ENCODE assay signal across 2 cellular contexts in genomic region chr1:158040323-158040722, GRCh38.
TF ChIP-seq lines count a peak whose summit lies in the region.

No MANE protein-coding gene starts in this region.

TF ChIP-seq in IMR-90, 13 proteins besides CTCF, POLR2A, EP300 and RAD21:
- TF ChIP-seq MAFK (IDR thresholded peaks at IDR 0.05; ENCODE audit: low read depth, low read length) (peak; percentile 95), ELK1 (IDR thresholded peaks at IDR 0.05; ENCODE audit: borderline replicate concordance, low read depth, low read length) (no peak)

TF ChIP-seq in H1, 55 proteins besides CTCF, POLR2A, EP300 and RAD21:
- no peak for TF ChIP-seq SP2 (IDR thresholded peaks at IDR 0.05; ENCODE audit: low read length)
- peak; percentile 66; the same call in 1 of the 2 replicates for TF ChIP-seq MAFK (IDR thresholded peaks at IDR 0.05; ENCODE audit: low read depth, low read length)
